In genomic region chr5:172562443-172562842, GRCh38 we compare ENCODE assay signal across 18 cellular contexts.
DNase-seq lines count a peak whose midpoint lies in the region; TF ChIP-seq lines count a peak whose summit lies in the region.
"Had no signal": no experiment of that assay in that cellular context is flagged by ENCODE, and none has a peak within 500 bp of the region (broad histone marks: within the 10 kb centered on the region; RNA-seq: fewer than 3 reads in every experiment).

No MANE protein-coding gene starts in this region.

- H3K27me3 Mint-ChIP-seq in Caco-2 (ENCODE audit: insufficient read depth, unreplicated experiment) = no peaks in the 10 kb centered on the region

- TF ChIP-seq EP300 in sigmoid colon (IDR thresholded peaks at IDR 0.05) = peak in 1 of 4 donors; percentile 4

- no peak for TF ChIP-seq CTCF in Caco-2 (IDR thresholded peaks at IDR 0.05; ENCODE audit: insufficient read depth in 1 of 2, low read depth in 1 of 2, low read length in 1 of 2, severe bottlenecking in 1 of 2, unreplicated experiment in 1 of 2)
- no peak for TF ChIP-seq CTCF in sigmoid colon (IDR thresholded peaks at IDR 0.05)

- H3K4me3 Mint-ChIP-seq in Caco-2 (ENCODE audit: unreplicated experiment) = peak overlapping the region; percentile 16
- H3K4me3 Mint-ChIP-seq: B cell; CD4-positive, CD25-positive, alpha-beta regulatory T cell; CD8-positive, alpha-beta T cell; GM23338 had no signal

- intact Hi-C loops in Caco-2 (cut with micrococcal nuclease; ENCODE audit: unreplicated experiment) = no loop called here
- intact Hi-C loops in sigmoid colon (cut with DNase I) = no loop called here

- H3K27ac Mint-ChIP-seq in Caco-2 (ENCODE audit: unreplicated experiment) = no peak overlapping the region
- H3K27ac Mint-ChIP-seq: B cell; CD4-positive, CD25-positive, alpha-beta regulatory T cell; CD8-positive, alpha-beta T cell; GM23338 had no signal

- no peak overlapping the region for H3K9ac ChIP-seq in muscle layer of colon (ENCODE audit: low read length)
- H3K9ac ChIP-seq: BLaER1 had no signal

- TF ChIP-seq POLR2A in sigmoid colon (IDR thresholded peaks at IDR 0.05) = no peak

- H3K27me3 ChIP-seq in Caco-2 (replicated peaks; ENCODE audit: control insufficient read depth, insufficient read depth, low read length) (no peaks in the 10 kb centered on the region), muscle layer of colon (ENCODE audit: control insufficient read depth in 1 of 2, insufficient read depth in 2 of 2, low read length in 2 of 2) (no peaks in the 10 kb centered on the region), sigmoid colon (no peaks in the 10 kb centered on the region)
- H3K27me3 ChIP-seq: BLaER1 had no signal

- H3K4me1 ChIP-seq in Caco-2 (peaks cover 13% of the 10 kb centered on the region), muscle layer of colon (ENCODE audit: insufficient read depth, low read length) (peaks cover 44% of the 10 kb centered on the region), sigmoid colon (peaks cover 0 to 74% (median 56%) of the 10 kb centered on the region in 4 donors)

- H3K4me1 Mint-ChIP-seq in Caco-2 (ENCODE audit: low read depth, unreplicated experiment) = peaks cover 17% of the 10 kb centered on the region
- H3K4me1 Mint-ChIP-seq: B cell; CD4-positive, CD25-positive, alpha-beta regulatory T cell had no signal

- 82 to 92% methylated on average over 8 of the region's 8 CpGs for WGBS in sigmoid colon, 2 donors

- BruUV-seq in Caco-2 (replicated peaks; lab: Mats Ljungman, UMichigan) = no TSS peak

- H3K9me3 ChIP-seq in Caco-2 (no peaks in the 10 kb centered on the region), muscle layer of colon (ENCODE audit: low read length) (no peaks in the 10 kb centered on the region), sigmoid colon (no peaks in the 10 kb centered on the region)
- H3K9me3 ChIP-seq: BLaER1 had no signal

- no peaks in the 10 kb centered on the region for H3K9me3 Mint-ChIP-seq in Caco-2 (ENCODE audit: unreplicated experiment)
- H3K9me3 Mint-ChIP-seq: CD4-positive, CD25-positive, alpha-beta regulatory T cell; CD8-positive, alpha-beta T cell; GM23338 had no signal

- no peaks in the 10 kb centered on the region for H3K36me3 ChIP-seq in Caco-2 (ENCODE audit: control insufficient read depth, insufficient read depth, low read length)
- no peaks in the 10 kb centered on the region for H3K36me3 ChIP-seq in muscle layer of colon (ENCODE audit: insufficient read depth, low read length)
- no peaks in the 10 kb centered on the region for H3K36me3 ChIP-seq in sigmoid colon
- H3K36me3 ChIP-seq: BLaER1 had no signal

- POLR2A ChIA-PET in Caco-2 (lab: Charles Lee) = no interaction called here

- DNase-seq in Caco-2 = no peak
- DNase-seq in OCI-M1 (lab: John Stamatoyannopoulos, UW) = peak; percentile 17
- DNase-seq in sigmoid colon = no peak
- DNase-seq in NCI-H146 (lab: John Stamatoyannopoulos, UW) = no peak
- DNase-seq in HK-2 (ENCODE audit: unreplicated experiment) = no peak
- no peak for DNase-seq in SK-N-DZ (ENCODE audit: low spot score)
- DNase-seq: CD4-positive, CD25-positive, alpha-beta regulatory T cell; CD8-positive, alpha-beta T cell; DMS 273 treated with DMSO at 0.1 percent for 48 hours; EL; GDM1; HCEC 1CT had no signal

- no peaks in the 10 kb centered on the region for H3K36me3 Mint-ChIP-seq in Caco-2 (ENCODE audit: insufficient read depth, unreplicated experiment)
- H3K36me3 Mint-ChIP-seq: CD4-positive, CD25-positive, alpha-beta regulatory T cell; CD8-positive, alpha-beta T cell had no signal

- CTCF ChIA-PET in Caco-2 (lab: Charles Lee) = no interaction called here

- H3K27ac ChIP-seq in muscle layer of colon (ENCODE audit: low read depth, low read length) = peak overlapping the region; percentile 17
- peak overlapping the region in 3 of 4 donors; percentile 62 to 90 (median 84) for H3K27ac ChIP-seq in sigmoid colon
- H3K27ac ChIP-seq: BLaER1, C4-2B had no signal

- H3K4me3 ChIP-seq in Caco-2 (ENCODE audit: low read depth, low read length) (no peak overlapping the region), muscle layer of colon (ENCODE audit: low read depth in 1 of 2, low read length in 2 of 2) (no peak overlapping the region), sigmoid colon (no peak overlapping the region)
- H3K4me3 ChIP-seq: BLaER1, GM12878, GM23338 had no signal
